Comparison of ENCODE assay signal across 20 cellular contexts in the genomic region with DNA sequence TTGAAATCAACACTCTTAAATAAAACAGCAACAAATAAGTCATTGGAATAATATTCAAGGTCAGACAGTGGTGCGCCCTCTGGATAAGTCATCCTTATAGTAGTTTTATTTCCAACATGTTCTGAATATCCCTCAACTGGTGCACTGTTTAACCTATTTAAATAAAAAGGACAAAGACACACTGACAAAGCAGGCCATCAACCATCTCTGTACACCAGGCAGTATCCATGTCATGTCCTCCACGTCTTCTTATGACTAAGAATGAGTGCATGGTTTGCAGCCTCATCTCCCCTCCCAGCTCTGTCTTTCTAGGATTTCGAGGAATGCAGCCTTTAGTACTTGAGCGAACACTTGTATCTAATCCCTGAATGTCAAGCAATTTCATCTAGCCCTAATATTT. TPM values are rescaled to one million over a fixed set of nuclear protein-coding genes. Genes with fewer than 3 reads are reported as not detected.
DNase-seq lines count a peak whose midpoint lies in the region; ATAC-seq, FAIRE-seq and TF ChIP-seq lines count a peak whose summit lies in the region.
"Had no signal": no experiment of that assay in that cellular context is flagged by ENCODE, and none has a peak within 500 bp of the region (broad histone marks: within the 10 kb centered on the region; RNA-seq: fewer than 3 reads in every experiment).

No MANE protein-coding gene starts in this region.

- H3K9me2 ChIP-seq in GM23248 (ENCODE audit: insufficient read depth) = no peaks in the 10 kb centered on the region

- H4K20me1 ChIP-seq in GM23248 (ENCODE audit: insufficient read depth) (no peaks in the 10 kb centered on the region), astrocyte (ENCODE audit: insufficient read depth, low read length) (no peaks in the 10 kb centered on the region)

- H3K4me3 Mint-ChIP-seq in astrocyte (ENCODE audit: unreplicated experiment) (no peak overlapping the region), immature natural killer cell (no peak overlapping the region)

- TF ChIP-seq CTCF in astrocyte (IDR thresholded peaks at IDR 0.05; ENCODE audit: insufficient read depth, low read depth, low read length) = no peak

- H3K27ac ChIP-seq in GM23248 = peak overlapping the region; percentile 27
- H3K27ac ChIP-seq in astrocyte (ENCODE audit: low read depth, low read length) = no peak overlapping the region
- H3K27ac ChIP-seq: lower lobe of right lung, PC-9, sigmoid colon, uterus, VCaP had no signal

- DNase-seq in A172 (ENCODE audit: low spot score) = peak; percentile 19
- DNase-seq in GM23248 = peak; percentile 78
- peak; percentile 71 for DNase-seq in astrocyte (ENCODE audit: low read depth)
- DNase-seq in immature natural killer cell = no peak
- DNase-seq in stimulated activated CD4-positive, alpha-beta T cell treated with anti-CD3 and anti-CD28 coated beads, Interleukin-4, amount 100 ng/mL, for 4 hours = no peak
- DNase-seq in GDM1 (lab: John Stamatoyannopoulos, UW) = no peak
- no peak for DNase-seq in left colon
- DNase-seq: activated naive CD4-positive, alpha-beta T cell treated with Interleukin-2 at 50 U/mL for 16 hours; caudate nucleus; DMS 273 treated with DMSO at 0.1 percent for 48 hours; Karpas-422; lower lobe of right lung; NCI-H1694 treated with DMSO at 0.1 percent for 48 hours; NCI-H510A; PC-9; sigmoid colon; stimulated activated naive CD4-positive, alpha-beta T cell treated with Interleukin-2 at 50 U/mL for 16 hours; uterus had no signal

- no peak overlapping the region for H3K4me3 ChIP-seq in GM23248
- H3K4me3 ChIP-seq in astrocyte (ENCODE audit: insufficient read depth, low read depth, low read length) = no peak overlapping the region
- H3K4me3 ChIP-seq: lower lobe of right lung, PC-9, sigmoid colon, uterus had no signal

- in situ Hi-C loops in GM23248 (cut with MboI) = no loop called here

- H3K9me3 ChIP-seq in GM23248 (ENCODE audit: low read depth) (no peaks in the 10 kb centered on the region), astrocyte (ENCODE audit: insufficient read depth, low read depth, low read length) (no peaks in the 10 kb centered on the region)
- H3K9me3 ChIP-seq: sigmoid colon, uterus had no signal

- WGBS in GM23248 (ENCODE audit: low coverage in 1 of 2, low lambda C conversion rate in 2 of 2, missing lambda C conversion rate in 2 of 2), 2 experiments = 40 to 46% methylated on average over 4 of the region's 4 CpGs

- no peak for ATAC-seq in GM19455 (IDR thresholded peaks at IDR 0.05; ENCODE audit: unreplicated experiment)
- ATAC-seq in left colon = no peak
- ATAC-seq: lower lobe of right lung had no signal

- H3K36me3 ChIP-seq in GM23248 (ENCODE audit: low read depth) (0 out of 2 replicates have a peak, but pooled peaks cover 13% of the 10 kb centered on the region), astrocyte (ENCODE audit: insufficient read depth, low read length) (peaks cover 4% of the 10 kb centered on the region)
- H3K36me3 ChIP-seq: uterus had no signal

- H3K27me3 ChIP-seq in GM23248 (replicated peaks; ENCODE audit: insufficient read depth) (no peaks in the 10 kb centered on the region), astrocyte (ENCODE audit: insufficient read depth, low read length) (no peaks in the 10 kb centered on the region)
- H3K27me3 ChIP-seq: sigmoid colon, uterus had no signal

- H3K27ac Mint-ChIP-seq in astrocyte (ENCODE audit: unreplicated experiment) = peak overlapping the region; percentile 66
- H3K27ac Mint-ChIP-seq in immature natural killer cell = peak overlapping the region in 4 of 6 donors; percentile 46 to 91 (median 88)

- no peak overlapping the region for H3K4me2 ChIP-seq in GM23248 (ENCODE audit: unreplicated experiment)
- peak overlapping the region; percentile 9 for H3K4me2 ChIP-seq in astrocyte (ENCODE audit: low read length)
- H3K4me2 ChIP-seq: PC-9 had no signal

- no peak for FAIRE-seq in astrocyte (lab: Jason Lieb, UNC)

- H3K4me1 ChIP-seq in GM23248 (ENCODE audit: insufficient read depth) (peaks cover 19% of the 10 kb centered on the region), astrocyte (ENCODE audit: insufficient read depth, low read length) (peaks cover 10% of the 10 kb centered on the region)
- H3K4me1 ChIP-seq: lower lobe of right lung, uterus had no signal

- H3K4me1 Mint-ChIP-seq in astrocyte (ENCODE audit: low read depth, unreplicated experiment) = peaks cover 20% of the 10 kb centered on the region
- peaks cover 29 to 30% of the 10 kb centered on the region in 2 donors for H3K4me1 Mint-ChIP-seq in immature natural killer cell

- H2AFZ ChIP-seq in GM23248 = no peak overlapping the region
- H2AFZ ChIP-seq in astrocyte (ENCODE audit: low read depth, low read length) = no peak overlapping the region
- H2AFZ ChIP-seq: PC-9 had no signal

- H3K36me3 Mint-ChIP-seq in astrocyte (ENCODE audit: low read depth, unreplicated experiment) (peaks cover 40% of the 10 kb centered on the region), immature natural killer cell (peaks cover 42 to 56% (median 49%) of the 10 kb centered on the region in 3 donors)

- H3K9ac ChIP-seq in GM23248 (no peak overlapping the region), astrocyte (ENCODE audit: low read length) (no peak overlapping the region)

- H3K9me3 Mint-ChIP-seq in astrocyte (ENCODE audit: unreplicated experiment) (no peaks in the 10 kb centered on the region), immature natural killer cell (no peaks in the 10 kb centered on the region)

- no peaks in the 10 kb centered on the region for H3K27me3 Mint-ChIP-seq in astrocyte (ENCODE audit: low read depth, unreplicated experiment)
- peaks cover 0 to 2% (median under 1%) of the 10 kb centered on the region in 3 donors for H3K27me3 Mint-ChIP-seq in immature natural killer cell (ENCODE audit: low read depth in 3 of 3)

- no peaks in the 10 kb centered on the region for H3K79me2 ChIP-seq in GM23248 (ENCODE audit: insufficient read depth)
- H3K79me2 ChIP-seq in astrocyte (ENCODE audit: insufficient read depth, low read length) = no peaks in the 10 kb centered on the region

- peaks cover 16% of the 10 kb centered on the region for H3F3A ChIP-seq in GM23248 (ENCODE audit: insufficient read depth)

- intact Hi-C loops in left colon (cut with DNase I, micrococcal nuclease) = no loop called here

RNA-seq across cellular contexts. Expression of gene ST3GAL5, which starts 42.4 kb away (rescaled TPM):
- 18.7 and 30.0 TPM in 2 replicates for total RNA-seq in A172 (2014; rRNA removed; shearing (Covaris generic))
- total RNA-seq in GM23248 (2014; rRNA removed; shearing (Covaris generic)) = 21.0 and 27.2 TPM in 2 replicates
- polyA plus RNA-seq in GM23248 (2016; fragmentation: Nextera tagmentation; extraction: Ambion mirVana) (16.4 and 18.7 TPM in 2 replicates), immature natural killer cell (10 to 100 TPM; 15.0 to 20.9 (median 19.9) TPM)
- total RNA-seq in astrocyte (20.0 and 28.2 TPM in 2 replicates), left colon (1 to 10 TPM; 2.9 to 8.7 TPM)

Comparison
In these comparisons a context has a peak if more than half of its experiments do, and no peak if none do; other contexts are left out.
1. DNase-seq: peak in A172 (single experiment), GM23248 (single experiment) and astrocyte (single experiment); none in immature natural killer cell (0 of 3), stimulated activated CD4-positive, alpha-beta T cell treated with anti-CD3 and anti-CD28 coated beads, Interleukin-4, amount 100 ng/mL, for 4 hours (0 of 2), GDM1 (single experiment) and left colon (0 of 2).